Comparison of ENCODE assay signal across 9 cellular contexts in the genomic region with DNA sequence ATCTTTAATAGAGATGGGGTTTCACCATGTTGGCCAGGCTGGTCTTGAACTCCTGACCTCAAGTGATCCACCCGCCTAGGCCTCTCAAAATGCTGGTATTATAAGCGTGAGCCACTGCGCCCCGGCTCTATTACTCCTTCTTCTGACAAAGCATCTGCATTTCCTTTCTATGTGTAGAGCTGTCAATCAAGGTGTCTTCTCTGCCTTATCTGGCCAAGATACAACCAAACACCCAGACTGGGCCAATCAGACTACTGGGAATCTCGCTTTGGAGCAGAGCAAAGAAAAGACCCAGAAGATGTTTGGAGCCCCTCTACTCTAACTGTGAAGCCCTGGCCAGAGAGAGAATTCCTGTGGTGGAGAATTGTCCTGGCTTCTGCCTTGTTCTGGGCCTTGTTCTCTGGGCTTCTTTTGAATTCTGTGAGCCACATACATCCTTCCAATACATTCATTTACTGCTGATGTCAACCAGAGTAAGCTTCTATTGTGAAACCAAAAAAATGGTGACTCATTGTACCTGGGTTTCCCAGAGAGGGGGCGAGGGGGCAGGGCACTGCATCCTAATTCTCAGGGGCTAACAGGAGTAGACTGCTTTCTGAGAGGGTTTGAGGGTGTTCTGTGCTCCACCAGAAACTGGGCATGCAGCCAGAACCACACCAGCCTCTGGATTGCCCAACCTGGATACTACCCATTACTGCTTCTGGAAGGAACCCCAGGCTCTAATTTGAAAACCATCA. TPM values are rescaled to one million over a fixed set of nuclear protein-coding genes. Genes with fewer than 3 reads are reported as not detected.
DNase-seq lines count a peak whose midpoint lies in the region; ATAC-seq, FAIRE-seq and TF ChIP-seq lines count a peak whose summit lies in the region.
"Had no signal": no experiment of that assay in that cellular context is flagged by ENCODE, and none has a peak within 500 bp of the region (broad histone marks: within the 10 kb centered on the region; RNA-seq: fewer than 3 reads in every experiment).

No MANE protein-coding gene starts in this region.

- TF ChIP-seq CTCF in A549 (IDR thresholded peaks at IDR 0.05) (no peak), neural progenitor cell (IDR thresholded peaks at IDR 0.05) (no peak)

- peaks cover 2% of the 10 kb centered on the region for H3K9me3 Mint-ChIP-seq in neural progenitor cell

- H3K27me3 Mint-ChIP-seq in neural progenitor cell (ENCODE audit: insufficient read depth, low read depth), result peaks cover 18% of the 10 kb centered on the region

- POLR2A ChIA-PET in A549 (lab: Yijun Ruan, JAX), result interaction anchor here (0.6 to 0.7 kb wide), 2 partner anchors 18 to 94 kb away, joined by 3 read pairs; no protein-coding TSS in a partner anchor

- DNase-seq in A549 (ENCODE audit: low read depth in 1 of 2, low spot score in 1 of 2) (peak; percentile 43 to 70), glomerular visceral epithelial cell (ENCODE audit: extremely low spot score) (peak; percentile 60), neural progenitor cell (ENCODE audit: low spot score) (no peak)
- peak; percentile 82 for DNase-seq in activated CD4-positive, alpha-beta T cell treated with anti-CD3 and anti-CD28 coated beads for 48 hours

- H3K27ac ChIP-seq in A549, result peak overlapping the region; percentile 84 to 90
- H3K27ac ChIP-seq in neural progenitor cell, result no peak overlapping the region

- H3K36me3 Mint-ChIP-seq in neural progenitor cell, result no peaks in the 10 kb centered on the region

- H3K79me2 ChIP-seq in neural progenitor cell (ENCODE audit: low read depth), result no peaks in the 10 kb centered on the region

- no peak overlapping the region for H2AFZ ChIP-seq in neural progenitor cell (replicated peaks)

- no peak overlapping the region for H3K27ac Mint-ChIP-seq in neural progenitor cell

- H3F3A ChIP-seq in neural progenitor cell (ENCODE audit: low read depth), result no peaks in the 10 kb centered on the region

- ATAC-seq in A549, result peak; percentile 66 to 74
- peak; percentile 50 for ATAC-seq in GM21825 (IDR thresholded peaks at IDR 0.05; ENCODE audit: unreplicated experiment)
- no peak for ATAC-seq in HG03432 (IDR thresholded peaks at IDR 0.05; ENCODE audit: unreplicated experiment)
- no peak for ATAC-seq in HG03354 (IDR thresholded peaks at IDR 0.05; ENCODE audit: poor library complexity, severe bottlenecking, unreplicated experiment)
- ATAC-seq in GM18511 (IDR thresholded peaks at IDR 0.05; ENCODE audit: unreplicated experiment), result no peak

- H3K9me3 ChIP-seq in A549, result peaks cover 16% of the 10 kb centered on the region
- H3K9me3 ChIP-seq in neural progenitor cell (ENCODE audit: low read depth), result no peaks in the 10 kb centered on the region

- H3K9ac ChIP-seq in neural progenitor cell, result no peak overlapping the region

- H3K36me3 ChIP-seq in neural progenitor cell, result no peaks in the 10 kb centered on the region

- CTCF ChIA-PET in A549 (lab: Yijun Ruan, JAX), result interaction anchor here (0.7 to 6.4 kb wide), 22 partner anchors 11 to 428 kb away, joined by 3 to 197 read pairs (median 14); partner anchors contain the start of gene FLVCR2

- peaks cover 5% of the 10 kb centered on the region for H3K4me1 Mint-ChIP-seq in neural progenitor cell

- no peak for TF ChIP-seq POLR2A in A549 (IDR thresholded peaks at IDR 0.05; ENCODE audit: low read length)

- no peaks in the 10 kb centered on the region for H4K20me1 ChIP-seq in neural progenitor cell (ENCODE audit: low read depth)

- peak; percentile 41 to 79; a peak in 2 of 5 replicates for TF ChIP-seq EP300 in A549 (IDR thresholded peaks at IDR 0.05)

- H3K27me3 ChIP-seq in neural progenitor cell, result peaks cover 8% of the 10 kb centered on the region

- 82% methylated on average over 6 of the region's 6 CpGs for WGBS in A549 (ENCODE audit: missing lambda C conversion rate)

- H3K4me3 Mint-ChIP-seq in neural progenitor cell, result no peak overlapping the region

- FAIRE-seq in A549 (lab: Jason Lieb, UNC), result no peak

- H3K4me2 ChIP-seq in A549 (peak overlapping the region; percentile 82), neural progenitor cell (no peak overlapping the region)

- H3K4me1 ChIP-seq in A549 (peaks cover 31% of the 10 kb centered on the region), neural progenitor cell (no peaks in the 10 kb centered on the region)

- H3K4me3 ChIP-seq in A549 (no peak overlapping the region), neural progenitor cell (no peak overlapping the region)

- peak in 1 of 2 experiments; percentile 45; a peak in 3 of 5 replicates for TF ChIP-seq RAD21 in A549 (conservative IDR thresholded peaks at IDR 0.05 in 1 of 2, IDR thresholded peaks at IDR 0.05 in 1 of 2)

TF ChIP-seq in A549, 52 proteins besides CTCF, POLR2A, EP300 and RAD21:
- no peak for TF ChIP-seq HEYL (CRISPR knock-in tag; IDR thresholded peaks at IDR 0.05)
- TF ChIP-seq CBX2 (IDR thresholded peaks at IDR 0.05; ENCODE audit: borderline replicate concordance, low read depth), result no peak
- TF ChIP-seq PBX3 (IDR thresholded peaks at IDR 0.05), result no peak
- peak; percentile 47 for TF ChIP-seq MAFK (IDR thresholded peaks at IDR 0.05; ENCODE audit: partially characterized antibody)
- peak; percentile 66 to 70; a peak in 3 of 5 replicates for TF ChIP-seq JUN (IDR thresholded peaks at IDR 0.05)
- TF ChIP-seq USF2 (IDR thresholded peaks at IDR 0.05), result no peak
- TF ChIP-seq, protein P1, sequence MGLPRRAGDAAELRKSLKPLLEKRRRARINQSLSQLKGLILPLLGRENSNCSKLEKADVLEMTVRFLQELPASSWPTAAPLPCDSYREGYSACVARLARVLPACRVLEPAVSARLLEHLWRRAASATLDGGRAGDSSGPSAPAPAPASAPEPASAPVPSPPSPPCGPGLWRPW (IDR thresholded peaks at IDR 0.05), result peak; percentile 62; the same call in 1 of the 2 replicates
- TF ChIP-seq MYC (IDR thresholded peaks at IDR 0.05; ENCODE audit: borderline replicate concordance, low read length), result no peak
- TF ChIP-seq FOSL2 (IDR thresholded peaks at IDR 0.05), result peak; percentile 78
- peak; percentile 93 for TF ChIP-seq FOSL2 (CRISPR knock-in tag; IDR thresholded peaks at IDR 0.05)
- TF ChIP-seq SMC3 (IDR thresholded peaks at IDR 0.05), result peak; percentile 43; the same call in 1 of the 3 replicates
- TF ChIP-seq JUNB (IDR thresholded peaks at IDR 0.05), result peak; percentile 73
- no peak for TF ChIP-seq KDM1A (IDR thresholded peaks at IDR 0.05; ENCODE audit: low read depth)
- peak; percentile 76 to 91 for TF ChIP-seq CEBPB (IDR thresholded peaks at IDR 0.05)
- TF ChIP-seq RARB (CRISPR knock-in tag; IDR thresholded peaks at IDR 0.05), result no peak
- no peak for TF ChIP-seq FOSB (CRISPR knock-in tag; IDR thresholded peaks at IDR 0.05)
- no peak for TF ChIP-seq HOXB5 (CRISPR knock-in tag; IDR thresholded peaks at IDR 0.05)
- TF ChIP-seq, protein P2, sequence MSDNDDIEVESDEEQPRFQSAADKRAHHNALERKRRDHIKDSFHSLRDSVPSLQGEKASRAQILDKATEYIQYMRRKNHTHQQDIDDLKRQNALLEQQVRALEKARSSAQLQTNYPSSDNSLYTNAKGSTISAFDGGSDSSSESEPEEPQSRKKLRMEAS (IDR thresholded peaks at IDR 0.05), result no peak

RNA-seq across cellular contexts. Expression of gene FLVCR2, which starts 18.8 kb away (rescaled TPM):
- polyA plus RNA-seq in A549 (2011; rRNA removed) (3.8 and 4.7 TPM in 2 replicates), A549 (2017; fragmentation: RNase III; extraction: RNeasy Plus Mini Kit Qiagen cat#74134 plus additional on column Dnase treatment) (3.1 to 3.9 TPM (median 3.6 TPM) in 3 replicates)
- polyA plus RNA-seq in A549 (2012; cell fraction: cytosol; rRNA removed), result 1.4 and 1.9 TPM in 2 replicates
- 2.8 and 3.2 TPM in 2 replicates for polyA plus RNA-seq in A549 (2012; cell fraction: nucleus; rRNA removed)
- polyA minus RNA-seq in A549 (2011; rRNA and poly(A)+ RNA removed), result 4.6 and 6.8 TPM in 2 replicates
- 1.7 and 2.8 TPM in 2 replicates for total RNA-seq in neural progenitor cell (ENCODE audit: low replicate concordance)
- polyA plus RNA-seq: neural cell had no signal

RNA-seq across cellular contexts. Expression of gene BATF, which starts 37.4 kb away (rescaled TPM):
- polyA plus RNA-seq in A549 (2011; rRNA removed), result not detected in 2 replicates
- 0.05 TPM in 1 of 2 replicates, not detected in the other for polyA plus RNA-seq in A549 (2012; cell fraction: cytosol; rRNA removed)
- not detected in 2 replicates for polyA plus RNA-seq in A549 (2012; cell fraction: nucleus; rRNA removed)
- polyA plus RNA-seq in A549 (2017; fragmentation: RNase III; extraction: RNeasy Plus Mini Kit Qiagen cat#74134 plus additional on column Dnase treatment), result not detected in 3 replicates
- not detected in 2 replicates for polyA minus RNA-seq in A549 (2011; rRNA and poly(A)+ RNA removed)
- not detected in 2 replicates for total RNA-seq in neural progenitor cell (ENCODE audit: low replicate concordance)
- polyA plus RNA-seq: neural cell had no signal

Comparison
In these comparisons a context has a peak if more than half of its experiments do, and no peak if none do; other contexts are left out.
1. ATAC-seq: peak in A549 (2 of 2) and GM21825 (single experiment); none in HG03432 (single experiment), HG03354 (single experiment) and GM18511 (single experiment).